ENCODE assay signal across 2 cellular contexts in the genomic region with DNA sequence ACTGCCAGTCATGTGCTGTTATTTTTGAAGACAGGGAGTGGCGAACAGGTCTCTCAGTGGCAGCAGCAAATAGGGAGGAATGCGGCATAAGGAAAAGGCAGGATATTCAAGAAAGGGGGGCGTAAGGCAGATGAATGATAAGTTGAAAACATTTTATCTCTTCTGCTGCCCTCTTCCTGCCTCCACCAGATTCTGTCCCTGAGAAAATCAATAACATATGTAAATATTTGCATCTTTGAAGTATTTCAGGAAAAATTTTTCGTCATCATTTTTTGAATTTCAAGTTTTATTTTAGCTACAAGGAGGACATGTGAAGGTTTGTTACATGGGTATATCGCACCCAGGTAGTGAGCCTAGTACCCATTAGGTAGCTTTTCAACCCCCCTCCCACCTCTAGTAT.
TF ChIP-seq lines count a peak whose summit lies in the region.

No MANE protein-coding gene starts in this region.

TF ChIP-seq in K562, 482 proteins besides CTCF, POLR2A, EP300 and RAD21:
- no peak for TF ChIP-seq ZNF586 (CRISPR knock-in tag; conservative IDR thresholded peaks at IDR 0.05)
- TF ChIP-seq, protein P1, sequence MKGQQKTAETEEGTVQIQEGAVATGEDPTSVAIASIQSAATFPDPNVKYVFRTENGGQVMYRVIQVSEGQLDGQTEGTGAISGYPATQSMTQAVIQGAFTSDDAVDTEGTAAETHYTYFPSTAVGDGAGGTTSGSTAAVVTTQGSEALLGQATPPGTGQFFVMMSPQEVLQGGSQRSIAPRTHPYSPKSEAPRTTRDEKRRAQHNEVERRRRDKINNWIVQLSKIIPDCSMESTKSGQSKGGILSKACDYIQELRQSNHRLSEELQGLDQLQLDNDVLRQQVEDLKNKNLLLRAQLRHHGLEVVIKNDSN (CRISPR knock-in tag; IDR thresholded peaks at IDR 0.05), result no peak
- no peak for TF ChIP-seq NFE2L1 (tag; IDR thresholded peaks at IDR 0.05; ENCODE audit: borderline replicate concordance, low read depth)
- no peak for TF ChIP-seq ZNF79 (CRISPR knock-in tag; IDR thresholded peaks at IDR 0.05; ENCODE audit: low read depth)
- TF ChIP-seq, protein P2, sequence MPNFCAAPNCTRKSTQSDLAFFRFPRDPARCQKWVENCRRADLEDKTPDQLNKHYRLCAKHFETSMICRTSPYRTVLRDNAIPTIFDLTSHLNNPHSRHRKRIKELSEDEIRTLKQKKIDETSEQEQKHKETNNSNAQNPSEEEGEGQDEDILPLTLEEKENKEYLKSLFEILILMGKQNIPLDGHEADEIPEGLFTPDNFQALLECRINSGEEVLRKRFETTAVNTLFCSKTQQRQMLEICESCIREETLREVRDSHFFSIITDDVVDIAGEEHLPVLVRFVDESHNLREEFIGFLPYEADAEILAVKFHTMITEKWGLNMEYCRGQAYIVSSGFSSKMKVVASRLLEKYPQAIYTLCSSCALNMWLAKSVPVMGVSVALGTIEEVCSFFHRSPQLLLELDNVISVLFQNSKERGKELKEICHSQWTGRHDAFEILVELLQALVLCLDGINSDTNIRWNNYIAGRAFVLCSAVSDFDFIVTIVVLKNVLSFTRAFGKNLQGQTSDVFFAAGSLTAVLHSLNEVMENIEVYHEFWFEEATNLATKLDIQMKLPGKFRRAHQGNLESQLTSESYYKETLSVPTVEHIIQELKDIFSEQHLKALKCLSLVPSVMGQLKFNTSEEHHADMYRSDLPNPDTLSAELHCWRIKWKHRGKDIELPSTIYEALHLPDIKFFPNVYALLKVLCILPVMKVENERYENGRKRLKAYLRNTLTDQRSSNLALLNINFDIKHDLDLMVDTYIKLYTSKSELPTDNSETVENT (CRISPR knock-in tag; IDR thresholded peaks at IDR 0.05), result no peak
- TF ChIP-seq PTRF (tag; IDR thresholded peaks at IDR 0.05), result no peak
- TF ChIP-seq, protein P3, sequence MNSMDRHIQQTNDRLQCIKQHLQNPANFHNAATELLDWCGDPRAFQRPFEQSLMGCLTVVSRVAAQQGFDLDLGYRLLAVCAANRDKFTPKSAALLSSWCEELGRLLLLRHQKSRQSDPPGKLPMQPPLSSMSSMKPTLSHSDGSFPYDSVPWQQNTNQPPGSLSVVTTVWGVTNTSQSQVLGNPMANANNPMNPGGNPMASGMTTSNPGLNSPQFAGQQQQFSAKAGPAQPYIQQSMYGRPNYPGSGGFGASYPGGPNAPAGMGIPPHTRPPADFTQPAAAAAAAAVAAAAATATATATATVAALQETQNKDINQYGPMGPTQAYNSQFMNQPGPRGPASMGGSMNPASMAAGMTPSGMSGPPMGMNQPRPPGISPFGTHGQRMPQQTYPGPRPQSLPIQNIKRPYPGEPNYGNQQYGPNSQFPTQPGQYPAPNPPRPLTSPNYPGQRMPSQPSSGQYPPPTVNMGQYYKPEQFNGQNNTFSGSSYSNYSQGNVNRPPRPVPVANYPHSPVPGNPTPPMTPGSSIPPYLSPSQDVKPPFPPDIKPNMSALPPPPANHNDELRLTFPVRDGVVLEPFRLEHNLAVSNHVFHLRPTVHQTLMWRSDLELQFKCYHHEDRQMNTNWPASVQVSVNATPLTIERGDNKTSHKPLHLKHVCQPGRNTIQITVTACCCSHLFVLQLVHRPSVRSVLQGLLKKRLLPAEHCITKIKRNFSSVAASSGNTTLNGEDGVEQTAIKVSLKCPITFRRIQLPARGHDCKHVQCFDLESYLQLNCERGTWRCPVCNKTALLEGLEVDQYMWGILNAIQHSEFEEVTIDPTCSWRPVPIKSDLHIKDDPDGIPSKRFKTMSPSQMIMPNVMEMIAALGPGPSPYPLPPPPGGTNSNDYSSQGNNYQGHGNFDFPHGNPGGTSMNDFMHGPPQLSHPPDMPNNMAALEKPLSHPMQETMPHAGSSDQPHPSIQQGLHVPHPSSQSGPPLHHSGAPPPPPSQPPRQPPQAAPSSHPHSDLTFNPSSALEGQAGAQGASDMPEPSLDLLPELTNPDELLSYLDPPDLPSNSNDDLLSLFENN (IDR thresholded peaks at IDR 0.05; ENCODE audit: low read depth in 2 of 2, low read length in 2 of 2), result no peak
- no peak for TF ChIP-seq CHD1 (IDR thresholded peaks at IDR 0.05; ENCODE audit: low read length)
- TF ChIP-seq, protein P4, sequence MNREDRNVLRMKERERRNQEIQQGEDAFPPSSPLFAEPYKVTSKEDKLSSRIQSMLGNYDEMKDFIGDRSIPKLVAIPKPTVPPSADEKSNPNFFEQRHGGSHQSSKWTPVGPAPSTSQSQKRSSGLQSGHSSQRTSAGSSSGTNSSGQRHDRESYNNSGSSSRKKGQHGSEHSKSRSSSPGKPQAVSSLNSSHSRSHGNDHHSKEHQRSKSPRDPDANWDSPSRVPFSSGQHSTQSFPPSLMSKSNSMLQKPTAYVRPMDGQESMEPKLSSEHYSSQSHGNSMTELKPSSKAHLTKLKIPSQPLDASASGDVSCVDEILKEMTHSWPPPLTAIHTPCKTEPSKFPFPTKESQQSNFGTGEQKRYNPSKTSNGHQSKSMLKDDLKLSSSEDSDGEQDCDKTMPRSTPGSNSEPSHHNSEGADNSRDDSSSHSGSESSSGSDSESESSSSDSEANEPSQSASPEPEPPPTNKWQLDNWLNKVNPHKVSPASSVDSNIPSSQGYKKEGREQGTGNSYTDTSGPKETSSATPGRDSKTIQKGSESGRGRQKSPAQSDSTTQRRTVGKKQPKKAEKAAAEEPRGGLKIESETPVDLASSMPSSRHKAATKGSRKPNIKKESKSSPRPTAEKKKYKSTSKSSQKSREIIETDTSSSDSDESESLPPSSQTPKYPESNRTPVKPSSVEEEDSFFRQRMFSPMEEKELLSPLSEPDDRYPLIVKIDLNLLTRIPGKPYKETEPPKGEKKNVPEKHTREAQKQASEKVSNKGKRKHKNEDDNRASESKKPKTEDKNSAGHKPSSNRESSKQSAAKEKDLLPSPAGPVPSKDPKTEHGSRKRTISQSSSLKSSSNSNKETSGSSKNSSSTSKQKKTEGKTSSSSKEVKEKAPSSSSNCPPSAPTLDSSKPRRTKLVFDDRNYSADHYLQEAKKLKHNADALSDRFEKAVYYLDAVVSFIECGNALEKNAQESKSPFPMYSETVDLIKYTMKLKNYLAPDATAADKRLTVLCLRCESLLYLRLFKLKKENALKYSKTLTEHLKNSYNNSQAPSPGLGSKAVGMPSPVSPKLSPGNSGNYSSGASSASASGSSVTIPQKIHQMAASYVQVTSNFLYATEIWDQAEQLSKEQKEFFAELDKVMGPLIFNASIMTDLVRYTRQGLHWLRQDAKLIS (CRISPR knock-in tag; IDR thresholded peaks at IDR 0.05), result no peak
- no peak for TF ChIP-seq GATAD2B (IDR thresholded peaks at IDR 0.05; ENCODE audit: borderline replicate concordance)
- no peak for TF ChIP-seq ILK (tag; IDR thresholded peaks at IDR 0.05; ENCODE audit: borderline replicate concordance, low read depth)
- TF ChIP-seq ZFX (CRISPR knock-in tag; IDR thresholded peaks at IDR 0.05), result no peak
- TF ChIP-seq MYC (IDR thresholded peaks at IDR 0.05; ENCODE audit: low read depth, low read length), result no peak
- no peak for TF ChIP-seq MYC (CRISPR knock-in tag; IDR thresholded peaks at IDR 0.05; ENCODE audit: borderline replicate concordance, low read depth)

TF ChIP-seq in H1, 55 proteins besides CTCF, POLR2A, EP300 and RAD21:
- no peak for TF ChIP-seq CTBP2 (IDR thresholded peaks at IDR 0.05; ENCODE audit: borderline replicate concordance, insufficient read depth, insufficient read length, low read length)
